ENCODE assay signal across 20 cellular contexts in the genomic region with DNA sequence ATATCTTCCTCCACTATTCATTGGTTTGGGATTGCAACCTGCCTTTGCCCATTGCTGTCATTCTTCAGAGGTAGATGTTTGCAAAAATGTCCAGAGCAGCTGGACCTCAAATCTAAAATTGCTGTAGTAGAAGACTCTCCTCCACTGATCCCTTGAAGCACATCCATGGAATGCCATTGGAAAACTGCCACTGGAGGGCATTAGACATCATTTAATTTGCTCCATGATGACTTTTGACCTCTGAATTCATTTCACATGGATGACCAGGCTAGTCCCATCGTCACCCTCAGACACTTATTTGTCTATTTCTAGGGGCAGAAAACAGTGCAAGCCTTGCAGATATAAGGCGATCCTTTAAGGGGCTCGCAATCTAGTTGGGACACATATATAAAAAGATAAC. TPM values are rescaled to one million over a fixed set of nuclear protein-coding genes. Genes with fewer than 3 reads are reported as not detected.
DNase-seq lines count a peak whose midpoint lies in the region; ATAC-seq and TF ChIP-seq lines count a peak whose summit lies in the region.
"Had no signal": no experiment of that assay in that cellular context is flagged by ENCODE, and none has a peak within 500 bp of the region (broad histone marks: within the 10 kb centered on the region; RNA-seq: fewer than 3 reads in every experiment).

No MANE protein-coding gene starts in this region.

- intact Hi-C loops in Caco-2 (cut with micrococcal nuclease; ENCODE audit: unreplicated experiment): loop anchor here (1.0 to 10.0 kb wide), 3 partner anchors 107 to 268 kb away; no protein-coding TSS in a partner anchor
- intact Hi-C loops in vagina (cut with DNase I): no loop called here

- H2AFZ ChIP-seq in neural progenitor cell (replicated peaks): no peak overlapping the region
- H2AFZ ChIP-seq: PC-9 had no signal

- no peak overlapping the region for H3K9ac ChIP-seq in endodermal cell (ENCODE audit: extremely low read depth, low read length, poor library complexity, severe bottlenecking)
- H3K9ac ChIP-seq in neural progenitor cell: no peak overlapping the region

- H3K4me1 ChIP-seq in Caco-2 (no peaks in the 10 kb centered on the region), endodermal cell (ENCODE audit: control insufficient read depth, insufficient read depth, low read length) (no peaks in the 10 kb centered on the region), neural progenitor cell (no peaks in the 10 kb centered on the region), vagina (peaks cover 22% of the 10 kb centered on the region)
- H3K4me1 ChIP-seq: BE2C had no signal

- peak; percentile 36 to 63 for TF ChIP-seq CTCF in Caco-2 (IDR thresholded peaks at IDR 0.05; ENCODE audit: insufficient read depth in 1 of 2, low read depth in 1 of 2, low read length in 1 of 2, severe bottlenecking in 1 of 2, unreplicated experiment in 1 of 2)
- 0 out of 2 replicates have a peak, but pooled peaks have one; percentile 18 for TF ChIP-seq CTCF in LNCaP clone FGC (IDR thresholded peaks at IDR 0.05; ENCODE audit: control insufficient read depth, extremely low read depth, insufficient read depth)
- peak; percentile 42 for TF ChIP-seq CTCF in endodermal cell (conservative IDR thresholded peaks at IDR 0.05)
- TF ChIP-seq CTCF in neural progenitor cell (IDR thresholded peaks at IDR 0.05): peak; percentile 21
- TF ChIP-seq CTCF in vagina (IDR thresholded peaks at IDR 0.05): no peak

- H3K36me3 ChIP-seq in Caco-2 (ENCODE audit: control insufficient read depth, insufficient read depth, low read length) (no peaks in the 10 kb centered on the region), endodermal cell (ENCODE audit: control insufficient read depth, insufficient read depth, low read length) (no peaks in the 10 kb centered on the region), neural progenitor cell (no peaks in the 10 kb centered on the region), vagina (no peaks in the 10 kb centered on the region)
- H3K36me3 ChIP-seq: BE2C, esophagus squamous epithelium, upper lobe of left lung had no signal

- ATAC-seq in GM18873 (IDR thresholded peaks at IDR 0.05; ENCODE audit: low FRiP score, unreplicated experiment) (no peak), left lobe of liver (no peak)
- ATAC-seq: left ventricle myocardium superior, sciatic nerve, WTC11 had no signal

- no peaks in the 10 kb centered on the region for H3K79me2 ChIP-seq in neural progenitor cell (ENCODE audit: low read depth)

- peaks cover 34% of the 10 kb centered on the region for H3F3A ChIP-seq in neural progenitor cell (ENCODE audit: low read depth)

- H3K9me3 Mint-ChIP-seq in Caco-2 (ENCODE audit: unreplicated experiment): no peaks in the 10 kb centered on the region
- no peaks in the 10 kb centered on the region for H3K9me3 Mint-ChIP-seq in endodermal cell
- H3K9me3 Mint-ChIP-seq in neural progenitor cell: peaks cover under 1% of the 10 kb centered on the region
- H3K9me3 Mint-ChIP-seq: activated T-helper 2 cell treated with anti-CD3 and anti-CD28 coated beads, Interferon-gamma antibody, Interleukin-2, Interleukin-4, amounts not matched to agents 10 μg/mL and 5 μg/mL and 100 μg/mL, durations not matched to agents 14 hours and 24 hours and 36 hours; nephron progenitor cell; WTC11 had no signal

- BruUV-seq in Caco-2 (replicated peaks; lab: Mats Ljungman, UMichigan): no TSS peak

- H3K36me3 Mint-ChIP-seq in Caco-2 (ENCODE audit: insufficient read depth, unreplicated experiment) (no peaks in the 10 kb centered on the region), endodermal cell (ENCODE audit: low read depth) (no peaks in the 10 kb centered on the region), neural progenitor cell (no peaks in the 10 kb centered on the region)
- H3K36me3 Mint-ChIP-seq: WTC11 had no signal

- no peak overlapping the region for H3K4me3 ChIP-seq in Caco-2 (ENCODE audit: low read depth, low read length)
- no peak overlapping the region for H3K4me3 ChIP-seq in LNCaP clone FGC (ENCODE audit: low read depth, low read length)
- H3K4me3 ChIP-seq in endodermal cell (ENCODE audit: low read length): no peak overlapping the region
- no peak overlapping the region for H3K4me3 ChIP-seq in neural progenitor cell
- H3K4me3 ChIP-seq in vagina: no peak overlapping the region
- H3K4me3 ChIP-seq: esophagus squamous epithelium, PC-9, upper lobe of left lung had no signal

- POLR2A ChIA-PET in Caco-2 (lab: Charles Lee): interaction anchor here (0.6 kb wide), 1 partner anchor 103 kb away, joined by 3 read pairs; no protein-coding TSS in a partner anchor

- H3K27me3 ChIP-seq in Caco-2 (replicated peaks; ENCODE audit: control insufficient read depth, insufficient read depth, low read length): no peaks in the 10 kb centered on the region; the same call in none of the 2 replicates
- peaks cover 19% of the 10 kb centered on the region for H3K27me3 ChIP-seq in endodermal cell (ENCODE audit: control insufficient read depth, insufficient read depth, low read length, poor library complexity, severe bottlenecking)
- peaks cover 59% of the 10 kb centered on the region for H3K27me3 ChIP-seq in neural progenitor cell
- H3K27me3 ChIP-seq in vagina: no peaks in the 10 kb centered on the region

- H3K27me3 Mint-ChIP-seq in Caco-2 (ENCODE audit: insufficient read depth, unreplicated experiment) (no peaks in the 10 kb centered on the region), endodermal cell (ENCODE audit: insufficient read depth) (peaks cover 21% of the 10 kb centered on the region), neural progenitor cell (ENCODE audit: insufficient read depth, low read depth) (peaks cover 13% of the 10 kb centered on the region)

- no peaks in the 10 kb centered on the region for H4K20me1 ChIP-seq in neural progenitor cell (ENCODE audit: low read depth)

- H3K27ac Mint-ChIP-seq in Caco-2 (ENCODE audit: unreplicated experiment): no peak overlapping the region
- no peak overlapping the region for H3K27ac Mint-ChIP-seq in endodermal cell
- no peak overlapping the region for H3K27ac Mint-ChIP-seq in neural progenitor cell
- H3K27ac Mint-ChIP-seq: activated T-helper 2 cell treated with anti-CD3 and anti-CD28 coated beads, Interferon-gamma antibody, Interleukin-2, Interleukin-4, amounts not matched to agents 10 μg/mL and 5 μg/mL and 100 μg/mL, durations not matched to agents 14 hours and 24 hours and 36 hours; nephron progenitor cell; WTC11 had no signal

- H3K4me2 ChIP-seq in neural progenitor cell: no peak overlapping the region
- H3K4me2 ChIP-seq: PC-9 had no signal

- no peak for TF ChIP-seq POLR2A in vagina (IDR thresholded peaks at IDR 0.05)

- 75 to 87% methylated on average over 1 to 3 of the region's 3 CpGs for WGBS in endodermal cell (ENCODE audit: insufficient coverage in 1 of 2, insufficient read length in 1 of 2), 2 experiments

- H3K27ac ChIP-seq in endodermal cell (ENCODE audit: low read depth, low read length) (no peak overlapping the region), neural progenitor cell (no peak overlapping the region), vagina (no peak overlapping the region)
- H3K27ac ChIP-seq: esophagus squamous epithelium, PC-9, upper lobe of left lung had no signal

- H3K4me1 Mint-ChIP-seq in Caco-2 (ENCODE audit: low read depth, unreplicated experiment) (no peaks in the 10 kb centered on the region), endodermal cell (peaks cover 19% of the 10 kb centered on the region), neural progenitor cell (no peaks in the 10 kb centered on the region)

- DNase-seq in Caco-2 (peak in 1 of 2 experiments; percentile 48), LNCaP clone FGC (ENCODE audit: low read depth) (no peak), endodermal cell (no peak), neural progenitor cell (ENCODE audit: low spot score) (no peak), NCI-H1105 treated with DMSO at 0.1 percent for 48 hours (lab: John Stamatoyannopoulos, UW) (no peak), vagina (ENCODE audit: extremely low spot score in 2 of 2) (no peak), left lobe of liver (ENCODE audit: low spot score) (no peak)
- DNase-seq: BE2C; DMS79; esophagus squamous epithelium; left ventricle myocardium superior; NCI-H510A; nephron progenitor cell; PC-9; stimulated activated CD4-positive, alpha-beta T cell treated with anti-CD3 and anti-CD28 coated beads, Interleukin-4, amount 100 ng/mL, for 4 hours; upper lobe of left lung had no signal

- H3K4me3 Mint-ChIP-seq in Caco-2 (ENCODE audit: unreplicated experiment) (no peak overlapping the region), endodermal cell (no peak overlapping the region), neural progenitor cell (no peak overlapping the region)
- H3K4me3 Mint-ChIP-seq: nephron progenitor cell, WTC11 had no signal

- no peaks in the 10 kb centered on the region for H3K9me3 ChIP-seq in Caco-2
- H3K9me3 ChIP-seq in endodermal cell (ENCODE audit: control insufficient read depth, low read length): no peaks in the 10 kb centered on the region
- H3K9me3 ChIP-seq in neural progenitor cell (ENCODE audit: low read depth): no peaks in the 10 kb centered on the region
- no peaks in the 10 kb centered on the region for H3K9me3 ChIP-seq in vagina
- H3K9me3 ChIP-seq: esophagus squamous epithelium, upper lobe of left lung had no signal

- CTCF ChIA-PET in Caco-2 (lab: Charles Lee): interaction anchor here (0.6 to 0.7 kb wide), 2 partner anchors 20 to 130 kb away, joined by 3 to 5 read pairs; no protein-coding TSS in a partner anchor

RNA-seq across cellular contexts. Expression of gene FLT1, which starts 33.9 kb away (rescaled TPM):
- total RNA-seq in Caco-2 (2022) (0.66 and 0.93 TPM in 2 replicates), endodermal cell (10 to 100 TPM in 1 of 2 donors, 1 to 10 TPM in 1; 3.2 to 10.3 TPM), neural progenitor cell (ENCODE audit: low replicate concordance) (0.37 and 0.47 TPM in 2 replicates), vagina (18.9 TPM), left lobe of liver (12.6 TPM)
- polyA plus RNA-seq in endodermal cell (2013, experiment 1 of 2): 8.0 TPM
- 5.1 TPM for polyA plus RNA-seq in endodermal cell (2013, experiment 2 of 2)
- total RNA-seq: PC-9 had no signal

Comparison
In these comparisons a context has a peak if more than half of its experiments do, and no peak if none do; other contexts are left out.
1. CTCF ChIP-seq: peak in Caco-2 (2 of 2), LNCaP clone FGC (single experiment), endodermal cell (single experiment) and neural progenitor cell (single experiment); none in vagina (0 of 3).